12 cellular contexts compared by ENCODE assay signal in the genomic region with DNA sequence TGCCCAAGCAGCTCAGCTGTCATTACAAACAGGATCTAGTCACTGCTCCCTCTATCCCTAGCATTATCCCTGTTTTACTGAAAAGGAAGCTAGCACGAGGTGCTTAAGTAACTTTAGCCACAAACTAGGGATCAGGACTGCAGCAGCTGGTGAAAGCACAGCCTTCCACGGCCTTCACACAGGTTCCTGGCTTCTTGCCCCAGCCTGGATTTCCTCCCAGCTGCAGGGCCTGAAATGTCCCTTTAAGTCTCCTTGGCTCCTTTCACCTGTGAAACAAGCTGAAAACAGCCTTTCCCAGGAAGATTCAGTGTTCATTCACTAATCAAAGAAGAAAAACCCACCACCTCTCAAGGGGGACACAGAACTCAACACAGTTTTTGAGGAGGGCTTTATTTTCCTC.
DNase-seq lines count a peak whose midpoint lies in the region; ATAC-seq and TF ChIP-seq lines count a peak whose summit lies in the region.
"Had no signal": no experiment of that assay in that cellular context is flagged by ENCODE, and none has a peak within 500 bp of the region (broad histone marks: within the 10 kb centered on the region; RNA-seq: fewer than 3 reads in every experiment).

No MANE protein-coding gene starts in this region.

- H3K4me1 ChIP-seq in mesenchymal stem cell (ENCODE audit: control insufficient read depth, insufficient read depth, low read depth, low read length): no peaks in the 10 kb centered on the region

- no peaks in the 10 kb centered on the region for H3K36me3 ChIP-seq in mesenchymal stem cell (ENCODE audit: control insufficient read depth in 1 of 2, insufficient read depth in 2 of 2, low read depth in 1 of 2, low read length in 2 of 2)
- H3K36me3 ChIP-seq: BLaER1 had no signal

- no peak overlapping the region for H2BK5ac ChIP-seq in mesenchymal stem cell (ENCODE audit: low read depth, low read length, poor library complexity, severe bottlenecking)

- H2AFZ ChIP-seq in mesenchymal stem cell (ENCODE audit: low read depth, low read length): no peak overlapping the region

- H3K18ac ChIP-seq in mesenchymal stem cell (ENCODE audit: low read depth in 1 of 2, low read length in 2 of 2): no peak overlapping the region

- 46% methylated on average over 2 of the region's 2 CpGs for WGBS in mesenchymal stem cell

- H3K9me3 Mint-ChIP-seq in activated CD4-positive, alpha-beta T cell treated with anti-CD3 and anti-CD28 coated beads, Interleukin-2, amount 10 ng/mL, durations not matched to agents 24 days and 14 days: peaks cover 17% of the 10 kb centered on the region
- H3K9me3 Mint-ChIP-seq in stimulated activated effector memory CD8-positive, alpha-beta T cell treated with anti-CD3 and anti-CD28 coated beads, Interleukin-12 subunit alpha, Interleukin-12 subunit beta, amount 100 ng/mL, for 72 hours: peaks cover 9% of the 10 kb centered on the region

- no peaks in the 10 kb centered on the region for H3K36me3 Mint-ChIP-seq in activated CD4-positive, alpha-beta T cell treated with anti-CD3 and anti-CD28 coated beads, Interleukin-2, amount 10 ng/mL, durations not matched to agents 24 days and 14 days (ENCODE audit: low read depth)
- H3K36me3 Mint-ChIP-seq in stimulated activated effector memory CD8-positive, alpha-beta T cell treated with anti-CD3 and anti-CD28 coated beads, Interleukin-12 subunit alpha, Interleukin-12 subunit beta, amount 100 ng/mL, for 72 hours: no peaks in the 10 kb centered on the region

- H3K4me3 ChIP-seq in AG10803 (ENCODE audit: low read length) (no peak overlapping the region), mesenchymal stem cell (ENCODE audit: insufficient read depth in 1 of 2, low read depth in 1 of 2, low read length in 2 of 2) (no peak overlapping the region)
- H3K4me3 ChIP-seq: BLaER1 had no signal

- no peak overlapping the region for H3K9ac ChIP-seq in mesenchymal stem cell (ENCODE audit: low read length)
- H3K9ac ChIP-seq: BLaER1 had no signal

- no peak for ATAC-seq in stimulated activated naive CD8-positive, alpha-beta T cell treated with anti-CD3 and anti-CD28 coated beads, Interleukin-15, Interleukin-2, amounts not matched to agents 100 U/mL and 50 U/mL, for 24 hours
- ATAC-seq in stimulated activated effector memory CD8-positive, alpha-beta T cell treated with anti-CD3 and anti-CD28 coated beads, Interleukin-12 subunit alpha, Interleukin-12 subunit beta, amount 100 ng/mL, for 72 hours: no peak
- ATAC-seq: activated CD4-positive, alpha-beta T cell treated with anti-CD3 and anti-CD28 coated beads for 36 hours; activated naive CD4-positive, alpha-beta T cell treated with anti-CD3 and anti-CD28 coated beads, Interleukin-2, amount 50 U/mL, for 72 hours had no signal

- peaks cover 25% of the 10 kb centered on the region for H3K9me3 ChIP-seq in mesenchymal stem cell (ENCODE audit: control insufficient read depth, low read length)

- H3K4me2 ChIP-seq in mesenchymal stem cell (ENCODE audit: low read length, poor library complexity, severe bottlenecking): no peak overlapping the region
- H3K4me2 ChIP-seq: BLaER1 had no signal

- H3K27ac ChIP-seq in mesenchymal stem cell (ENCODE audit: low read length, poor library complexity, severe bottlenecking): no peak overlapping the region
- H3K27ac ChIP-seq: BLaER1 had no signal

- peaks cover 0 to 4% of the 10 kb centered on the region in 2 experiments for H3K27me3 ChIP-seq in mesenchymal stem cell (ENCODE audit: control insufficient read depth in 1 of 2, insufficient read depth in 1 of 2, low read length in 2 of 2)
- H3K27me3 ChIP-seq: BLaER1 had no signal

- H3K23ac ChIP-seq in mesenchymal stem cell (ENCODE audit: low read length in 2 of 2): peak overlapping the region in 1 of 2 experiments; percentile 83

- no peak overlapping the region for H3K4ac ChIP-seq in mesenchymal stem cell (ENCODE audit: low read depth in 1 of 2, low read length in 2 of 2)

- no peaks in the 10 kb centered on the region for H3K27me3 Mint-ChIP-seq in activated CD4-positive, alpha-beta T cell treated with anti-CD3 and anti-CD28 coated beads, Interleukin-2, amount 10 ng/mL, durations not matched to agents 24 days and 14 days

- no peak overlapping the region for H2BK12ac ChIP-seq in mesenchymal stem cell (ENCODE audit: low read length in 2 of 2)

- no peak overlapping the region for H2BK120ac ChIP-seq in mesenchymal stem cell (ENCODE audit: low read depth, low read length)

- no peaks in the 10 kb centered on the region for H3K79me1 ChIP-seq in mesenchymal stem cell (replicated peaks; ENCODE audit: low read length, poor library complexity, severe bottlenecking)

- no peak overlapping the region for H3K4me3 Mint-ChIP-seq in activated CD4-positive, alpha-beta T cell treated with anti-CD3 and anti-CD28 coated beads, Interleukin-2, amount 10 ng/mL, durations not matched to agents 24 days and 14 days
- H3K4me3 Mint-ChIP-seq in stimulated activated effector memory CD8-positive, alpha-beta T cell treated with anti-CD3 and anti-CD28 coated beads, Interleukin-12 subunit alpha, Interleukin-12 subunit beta, amount 100 ng/mL, for 72 hours: no peak overlapping the region
- H3K4me3 Mint-ChIP-seq: activated CD4-positive, alpha-beta T cell treated with anti-CD3 and anti-CD28 coated beads for 36 hours had no signal

- no peak overlapping the region for H3K14ac ChIP-seq in mesenchymal stem cell (ENCODE audit: low read length in 2 of 2)

- no peak overlapping the region for H4K8ac ChIP-seq in mesenchymal stem cell (ENCODE audit: low read length)

- no peak overlapping the region for H2AK5ac ChIP-seq in mesenchymal stem cell (ENCODE audit: low read length, severe bottlenecking)

- H3K27ac Mint-ChIP-seq in activated CD4-positive, alpha-beta T cell treated with anti-CD3 and anti-CD28 coated beads, Interleukin-2, amount 10 ng/mL, durations not matched to agents 24 days and 14 days: no peak overlapping the region
- H3K27ac Mint-ChIP-seq in stimulated activated effector memory CD8-positive, alpha-beta T cell treated with anti-CD3 and anti-CD28 coated beads, Interleukin-12 subunit alpha, Interleukin-12 subunit beta, amount 100 ng/mL, for 72 hours: no peak overlapping the region
- H3K27ac Mint-ChIP-seq: activated CD4-positive, alpha-beta T cell treated with anti-CD3 and anti-CD28 coated beads for 36 hours; activated naive CD4-positive, alpha-beta T cell treated with anti-CD3 and anti-CD28 coated beads, Interleukin-2, amount 50 U/mL, for 72 hours had no signal

- no peak for TF ChIP-seq CTCF in AG10803 (conservative IDR thresholded peaks at IDR 0.05; ENCODE audit: low read length)

- H4K91ac ChIP-seq in mesenchymal stem cell (ENCODE audit: low read length): no peak overlapping the region

- DNase-seq in AG10803 (ENCODE audit: low read depth) (peak; percentile 30), NCI-H1092 (lab: John Stamatoyannopoulos, UW) (peak; percentile 81), ecto neural progenitor cell (ENCODE audit: low spot score) (peak; percentile 48), mesenchymal stem cell (peak; percentile 10), NCI-H1417 treated with DMSO at 0.1 percent for 48 hours (lab: John Stamatoyannopoulos, UW) (no peak)
- no peak for DNase-seq in stimulated activated naive CD8-positive, alpha-beta T cell treated with anti-CD3 and anti-CD28 coated beads, Interleukin-15, Interleukin-2, amounts not matched to agents 100 U/mL and 50 U/mL, for 24 hours
- DNase-seq in activated CD4-positive, alpha-beta T cell treated with anti-CD3 and anti-CD28 coated beads, Interleukin-2, amount 10 ng/mL, durations not matched to agents 24 days and 14 days: no peak
- DNase-seq in stimulated activated effector memory CD8-positive, alpha-beta T cell treated with anti-CD3 and anti-CD28 coated beads, Interleukin-12 subunit alpha, Interleukin-12 subunit beta, amount 100 ng/mL, for 72 hours (ENCODE audit: low spot score in 2 of 2): no peak
- DNase-seq: activated CD4-positive, alpha-beta T cell treated with anti-CD3 and anti-CD28 coated beads for 36 hours; SHP77 had no signal

- intact Hi-C loops in activated CD4-positive, alpha-beta T cell treated with anti-CD3 and anti-CD28 coated beads, Interleukin-2, amount 10 ng/mL, durations not matched to agents 24 days and 14 days (cut with micrococcal nuclease): no loop called here

- H2BK15ac ChIP-seq in mesenchymal stem cell (ENCODE audit: low read depth, poor library complexity, severe bottlenecking): no peak overlapping the region

- no peaks in the 10 kb centered on the region for H3K4me1 Mint-ChIP-seq in activated CD4-positive, alpha-beta T cell treated with anti-CD3 and anti-CD28 coated beads, Interleukin-2, amount 10 ng/mL, durations not matched to agents 24 days and 14 days
- peaks cover 21% of the 10 kb centered on the region for H3K4me1 Mint-ChIP-seq in stimulated activated effector memory CD8-positive, alpha-beta T cell treated with anti-CD3 and anti-CD28 coated beads, Interleukin-12 subunit alpha, Interleukin-12 subunit beta, amount 100 ng/mL, for 72 hours

Comparison
In these comparisons a context has a peak if more than half of its experiments do, and no peak if none do; other contexts are left out.
1. DNase-seq: peak in AG10803 (single experiment), NCI-H1092 (single experiment), ecto neural progenitor cell (single experiment) and mesenchymal stem cell (single experiment); none in stimulated activated naive CD8-positive, alpha-beta T cell treated with anti-CD3 and anti-CD28 coated beads, Interleukin-15, Interleukin-2, amounts not matched to agents 100 U/mL and 50 U/mL, for 24 hours (single experiment), NCI-H1417 treated with DMSO at 0.1 percent for 48 hours (single experiment), activated CD4-positive, alpha-beta T cell treated with anti-CD3 and anti-CD28 coated beads, Interleukin-2, amount 10 ng/mL, durations not matched to agents 24 days and 14 days (single experiment) and stimulated activated effector memory CD8-positive, alpha-beta T cell treated with anti-CD3 and anti-CD28 coated beads, Interleukin-12 subunit alpha, Interleukin-12 subunit beta, amount 100 ng/mL, for 72 hours (0 of 2).